Comparison of ENCODE assay signal across 10 cellular contexts in the genomic region with DNA sequence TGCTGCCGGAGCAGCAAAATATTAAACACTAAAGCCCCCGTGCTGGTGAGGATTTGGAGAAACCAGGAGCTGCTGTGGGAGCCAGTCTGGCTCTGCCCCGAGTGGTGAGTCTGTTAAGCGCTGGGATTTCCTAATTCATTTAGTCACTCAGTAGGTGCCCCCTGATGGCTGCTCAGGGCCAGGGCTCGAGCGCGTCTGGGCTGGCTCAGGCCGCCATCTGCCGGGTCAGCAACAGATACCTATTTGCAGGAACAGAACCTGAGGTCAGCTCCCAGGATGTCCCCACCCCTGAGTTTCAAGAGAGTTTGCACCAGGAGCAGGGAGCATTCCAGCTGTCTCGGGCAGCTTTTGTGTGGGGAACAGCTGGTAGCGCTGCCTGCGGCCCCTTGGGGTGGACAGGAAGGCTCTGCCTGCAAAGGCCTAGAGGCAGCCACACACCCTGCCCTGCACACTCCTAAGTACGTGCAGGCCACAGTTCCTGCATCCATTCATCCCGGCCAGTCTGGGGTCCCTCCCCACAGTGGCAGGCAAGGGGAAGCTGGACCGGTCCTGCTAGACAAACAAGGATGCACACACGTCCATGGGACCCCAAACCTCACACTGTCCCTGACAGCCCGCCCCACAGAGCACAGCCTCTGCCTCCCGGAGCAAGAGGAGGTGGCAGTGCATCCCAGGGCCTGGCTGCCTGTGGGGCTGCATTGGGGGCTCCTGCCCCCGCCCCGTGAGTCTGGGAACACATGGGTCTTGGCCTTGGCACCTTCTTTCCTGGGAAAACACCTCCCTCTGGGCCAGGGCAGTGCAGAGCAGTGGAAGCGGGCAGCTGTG.
DNase-seq lines count a peak whose midpoint lies in the region; ATAC-seq, FAIRE-seq and TF ChIP-seq lines count a peak whose summit lies in the region.
"Had no signal": no experiment of that assay in that cellular context is flagged by ENCODE, and none has a peak within 500 bp of the region (broad histone marks: within the 10 kb centered on the region; RNA-seq: fewer than 3 reads in every experiment).

No MANE protein-coding gene starts in this region.

- no TSS peak for BruUV-seq in mammary epithelial cell (replicated peaks; lab: Mats Ljungman, UMichigan)

- dilution Hi-C loops in mammary epithelial cell (cut with HindIII; ENCODE audit: low sequenced_read_pairs): no loop called here

- no peaks in the 10 kb centered on the region for H4K20me1 ChIP-seq in mammary epithelial cell (ENCODE audit: insufficient read depth, low read length)

- H3K9me3 ChIP-seq in breast epithelium: no peaks in the 10 kb centered on the region
- H3K9me3 ChIP-seq in mammary epithelial cell (replicated peaks; ENCODE audit: insufficient read depth, low read length): peaks cover 42% of the 10 kb centered on the region
- no peaks in the 10 kb centered on the region for H3K9me3 ChIP-seq in iPS DF 6.9 (ENCODE audit: control insufficient read depth, insufficient read depth, low read length)
- no peaks in the 10 kb centered on the region for H3K9me3 ChIP-seq in testis

- no peak overlapping the region for H3K4me2 ChIP-seq in mammary epithelial cell (ENCODE audit: insufficient read depth, low read depth, low read length)

- H3K36me3 ChIP-seq in breast epithelium: no peaks in the 10 kb centered on the region
- no peaks in the 10 kb centered on the region for H3K36me3 ChIP-seq in mammary epithelial cell (ENCODE audit: insufficient read depth, low read length)
- no peaks in the 10 kb centered on the region for H3K36me3 ChIP-seq in iPS DF 6.9 (ENCODE audit: control insufficient read depth, insufficient read depth, low read length)
- H3K36me3 ChIP-seq in testis (ENCODE audit: low read depth, missing control alignments): no peaks in the 10 kb centered on the region

- intact Hi-C loops in breast epithelium (cut with DNase I; ENCODE audit: low total_unique reads): no loop called here
- intact Hi-C loops in mammary epithelial cell (cut with micrococcal nuclease): no loop called here
- intact Hi-C loops in testis (cut with DNase I; ENCODE audit: low total_unique reads): no loop called here

- WGBS in mammary epithelial cell (ENCODE audit: low coverage, missing lambda C conversion rate): 48% methylated on average over 15 of the region's 21 CpGs
- no CpG with 5 or more reads among the region's 21 CpGs for WGBS in iPS DF 6.9 (ENCODE audit: insufficient coverage, insufficient read length)
- 71 to 95% methylated on average over 6 to 21 of the region's 21 CpGs for WGBS in testis, 2 donors

- in situ Hi-C loops in mammary epithelial cell (cut with MboI; ENCODE audit: low sequenced_read_pairs in 2 of 2): no loop called here

- H2AFZ ChIP-seq in mammary epithelial cell (ENCODE audit: low read depth, low read length): no peak overlapping the region

- H3K27ac ChIP-seq in breast epithelium (no peak overlapping the region), mammary epithelial cell (ENCODE audit: insufficient read depth, low read depth, low read length) (no peak overlapping the region), iPS DF 6.9 (ENCODE audit: low read length) (no peak overlapping the region), testis (no peak overlapping the region)

- H3K4me3 ChIP-seq in breast epithelium (no peak overlapping the region), mammary epithelial cell (replicated peaks in 1 of 3; ENCODE audit: insufficient read depth in 1 of 3, low read depth in 2 of 3, low read length in 3 of 3) (no peak overlapping the region), WI38 (ENCODE audit: low read depth, low read length) (no peak overlapping the region), iPS DF 6.9 (ENCODE audit: low read length) (no peak overlapping the region), testis (no peak overlapping the region)

- peak; percentile 34 to 35 for DNase-seq in breast epithelium (ENCODE audit: low spot score in 2 of 2)
- DNase-seq in mammary epithelial cell: no peak
- DNase-seq in iPS DF 6.9 (ENCODE audit: low read depth, low spot score): peak; percentile 41
- DNase-seq in testis: peak; percentile 18
- no peak for DNase-seq in T-helper 2 cell
- no peak for DNase-seq in RCC 7860 (ENCODE audit: low spot score)
- DNase-seq: dermis blood vessel endothelial cell, NCI-H2171 treated with DMSO at 0.1 percent for 48 hours had no signal

- H3K4me1 ChIP-seq in breast epithelium (peaks cover 0 to 9% of the 10 kb centered on the region in 2 donors), mammary epithelial cell (ENCODE audit: insufficient read depth, low read length) (no peaks in the 10 kb centered on the region), iPS DF 6.9 (ENCODE audit: control insufficient read depth, insufficient read depth, low read length) (peaks cover 6% of the 10 kb centered on the region; the same call in 1 of the 2 replicates), testis (peaks cover 48% of the 10 kb centered on the region)

- CTCF ChIA-PET in mammary epithelial cell (lab: Charles Lee; ENCODE audit: low non-redundant PET): no interaction called here

- TF ChIP-seq CTCF in breast epithelium (IDR thresholded peaks at IDR 0.05) (no peak), mammary epithelial cell (conservative IDR thresholded peaks at IDR 0.05 in 1 of 2, IDR thresholded peaks at IDR 0.05 in 1 of 2; ENCODE audit: extremely low read depth in 1 of 2, insufficient read depth in 1 of 2, low read depth in 1 of 2, low read length in 2 of 2) (no peak), WI38 (IDR thresholded peaks at IDR 0.05; ENCODE audit: low read depth, low read length) (0 out of 2 replicates have a peak, but pooled peaks have one; percentile 15), testis (IDR thresholded peaks at IDR 0.05) (no peak)

- H3K27me3 ChIP-seq in breast epithelium (peaks cover 0 to 9% of the 10 kb centered on the region in 2 donors), mammary epithelial cell (ENCODE audit: insufficient read depth, low read length) (no peaks in the 10 kb centered on the region), iPS DF 6.9 (ENCODE audit: control insufficient read depth, insufficient read depth, low read length) (no peaks in the 10 kb centered on the region), testis (no peaks in the 10 kb centered on the region)

- no peak for FAIRE-seq in RCC 7860 (lab: Jason Lieb, UNC)

- no peak overlapping the region for H3K9ac ChIP-seq in mammary epithelial cell (ENCODE audit: insufficient read depth, low read length)

- TF ChIP-seq POLR2A in breast epithelium (IDR thresholded peaks at IDR 0.05): no peak
- TF ChIP-seq POLR2A in testis (IDR thresholded peaks at IDR 0.05): no peak

- H3K79me2 ChIP-seq in mammary epithelial cell (ENCODE audit: insufficient read depth, low read length): no peaks in the 10 kb centered on the region

- no peak for ATAC-seq in HG03439 (IDR thresholded peaks at IDR 0.05; ENCODE audit: unreplicated experiment)

Comparison
In these comparisons a context has a peak if more than half of its experiments do, and no peak if none do; other contexts are left out.
1. DNase-seq: peak in breast epithelium (2 of 2), iPS DF 6.9 (single experiment) and testis (single experiment); none in mammary epithelial cell (single experiment), T-helper 2 cell (0 of 5) and RCC 7860 (single experiment).